In genomic region chr3:50321844-50322385, GRCh38 we compare ENCODE assay signal across 7 cellular contexts. TPM values are rescaled to one million over a fixed set of nuclear protein-coding genes. Genes with fewer than 3 reads are reported as not detected.
DNase-seq lines count a peak whose midpoint lies in the region; ATAC-seq and TF ChIP-seq lines count a peak whose summit lies in the region.

No MANE protein-coding gene starts in this region.

- peak overlapping the region; percentile 85 for H3K4me3 Mint-ChIP-seq in natural killer cell

- H3K4me1 Mint-ChIP-seq in natural killer cell, result peaks cover 13 to 45% of the 10 kb centered on the region in 2 donors

- peak overlapping the region; percentile 78 for H3K4me3 ChIP-seq in Loucy (ENCODE audit: low read length, poor library complexity, severe bottlenecking)
- H3K4me3 ChIP-seq in ectodermal cell (ENCODE audit: insufficient read depth, low read depth, low read length), result peak overlapping the region; percentile 89

- peak overlapping the region; percentile 77 for H3K9ac ChIP-seq in Loucy (ENCODE audit: low read depth, low read length, poor library complexity, severe bottlenecking)

- no peaks in the 10 kb centered on the region for H3K36me3 ChIP-seq in Loucy (ENCODE audit: insufficient read depth, low read length)
- H3K36me3 ChIP-seq in ectodermal cell (ENCODE audit: control insufficient read depth, insufficient read depth, low read length), result peaks cover 24% of the 10 kb centered on the region

- peaks cover 38% of the 10 kb centered on the region for H3K4me1 ChIP-seq in Loucy (ENCODE audit: insufficient read depth, low read length, poor library complexity, severe bottlenecking)
- H3K4me1 ChIP-seq in ectodermal cell (ENCODE audit: control insufficient read depth, insufficient read depth, low read length), result peaks cover 30% of the 10 kb centered on the region

- no peaks in the 10 kb centered on the region for H3F3A ChIP-seq in Loucy (ENCODE audit: low read depth)

- H2AFZ ChIP-seq in Loucy (ENCODE audit: low read length), result peak overlapping the region; percentile 98; the same call in 1 of the 2 replicates

- no peaks in the 10 kb centered on the region for H3K27me3 Mint-ChIP-seq in natural killer cell (ENCODE audit: low read depth in 2 of 2)

- H3K9me2 ChIP-seq in Loucy (replicated peaks; ENCODE audit: low read depth, low read length), result no peaks in the 10 kb centered on the region

- no peaks in the 10 kb centered on the region for H3K9me3 ChIP-seq in Loucy (ENCODE audit: insufficient read depth, low read depth, low read length)
- H3K9me3 ChIP-seq in ectodermal cell (ENCODE audit: control insufficient read depth, low read length), result no peaks in the 10 kb centered on the region

- H4K20me1 ChIP-seq in Loucy (ENCODE audit: insufficient read depth, low read length, poor library complexity, severe bottlenecking), result peaks cover 16% of the 10 kb centered on the region

- ATAC-seq in GM18907 (IDR thresholded peaks at IDR 0.05; ENCODE audit: unreplicated experiment), result peak; percentile 6
- ATAC-seq in natural killer cell, result no peak

- H3K27ac ChIP-seq in ectodermal cell (ENCODE audit: insufficient read depth, low read depth, low read length, poor library complexity, severe bottlenecking), result peak overlapping the region; percentile 99

- H3K4me2 ChIP-seq in Loucy (ENCODE audit: low read depth, low read length, poor library complexity, severe bottlenecking), result peak overlapping the region; percentile 95

- peak overlapping the region; percentile 74 to 87 for H3K27ac Mint-ChIP-seq in natural killer cell

- H3K9me3 Mint-ChIP-seq in natural killer cell, result no peaks in the 10 kb centered on the region

- no peak for DNase-seq in natural killer cell
- no peak for DNase-seq in OCI-M2 (lab: John Stamatoyannopoulos, UW; ENCODE audit: unreplicated experiment)
- no peak for DNase-seq in inferior parietal cortex (ENCODE audit: extremely low spot score)
- no peak for DNase-seq in SIG-M5 treated with dmso at 0.1 percent for 504 hours (lab: John Stamatoyannopoulos, UW; ENCODE audit: unreplicated experiment)

- intact Hi-C loops in natural killer cell (cut with micrococcal nuclease), result loop anchor here (2.0 kb wide), 1 partner anchor 15 kb away; no protein-coding TSS in a partner anchor

- no peaks in the 10 kb centered on the region for H3K36me3 Mint-ChIP-seq in natural killer cell

- no peaks in the 10 kb centered on the region for H3K27me3 ChIP-seq in Loucy (ENCODE audit: insufficient read depth, low read length, poor library complexity, severe bottlenecking)
- no peaks in the 10 kb centered on the region for H3K27me3 ChIP-seq in ectodermal cell (ENCODE audit: control insufficient read depth, insufficient read depth, low read length, poor library complexity, severe bottlenecking)

- peaks cover 37% of the 10 kb centered on the region for H3K79me2 ChIP-seq in Loucy (ENCODE audit: insufficient read depth, low read length)

- 3% methylated on average over 28 of the region's 28 CpGs for WGBS in ectodermal cell, 2 experiments

- peak; percentile 58 for TF ChIP-seq CTCF in Loucy (conservative IDR thresholded peaks at IDR 0.05; ENCODE audit: low read length)
- peak; percentile 46 for TF ChIP-seq CTCF in natural killer cell (IDR thresholded peaks at IDR 0.05)

RNA-seq across cellular contexts. Expression of gene HYAL2, which starts 0.6 kb away (rescaled TPM):
- 75.5 TPM for polyA plus RNA-seq in ectodermal cell (2013, experiment 1 of 4)
- polyA plus RNA-seq in ectodermal cell (2013, experiment 2 of 4), result 76.5 TPM
- polyA plus RNA-seq in ectodermal cell (2013, experiment 3 of 4), result 61.6 TPM
- polyA plus RNA-seq in ectodermal cell (2013, experiment 4 of 4), result 67.6 TPM
- 1 to 10 TPM; 1.2 to 3.7 (median 3.1) TPM for total RNA-seq in natural killer cell

RNA-seq across cellular contexts. Expression of gene TUSC2, which starts 6.1 kb away (rescaled TPM):
- polyA plus RNA-seq in ectodermal cell (2013, experiment 1 of 4), result 27.6 TPM
- polyA plus RNA-seq in ectodermal cell (2013, experiment 2 of 4), result 27.9 TPM
- polyA plus RNA-seq in ectodermal cell (2013, experiment 3 of 4), result 22.8 TPM
- polyA plus RNA-seq in ectodermal cell (2013, experiment 4 of 4), result 27.6 TPM
- total RNA-seq in natural killer cell, result 10 to 100 TPM; 18.4 to 23.4 (median 21.3) TPM

RNA-seq across cellular contexts. Expression of gene HYAL1, which starts 18.5 kb away (rescaled TPM):
- 1.5 TPM for polyA plus RNA-seq in ectodermal cell (2013, experiment 1 of 4)
- 2.1 TPM for polyA plus RNA-seq in ectodermal cell (2013, experiment 2 of 4)
- polyA plus RNA-seq in ectodermal cell (2013, experiment 3 of 4), result 1.2 TPM
- 1.1 TPM for polyA plus RNA-seq in ectodermal cell (2013, experiment 4 of 4)
- 1 to 10 TPM in 1 of 3 donors, under 1 TPM in 1, not detected in 1; 0.82 to 1.2 TPM for total RNA-seq in natural killer cell

RNA-seq across cellular contexts. Expression of gene RASSF1, which starts 18.7 kb away (rescaled TPM):
- 15.4 TPM for polyA plus RNA-seq in ectodermal cell (2013, experiment 1 of 4)
- 12.1 TPM for polyA plus RNA-seq in ectodermal cell (2013, experiment 2 of 4)
- polyA plus RNA-seq in ectodermal cell (2013, experiment 3 of 4), result 12.7 TPM
- polyA plus RNA-seq in ectodermal cell (2013, experiment 4 of 4), result 12.2 TPM
- 100 to 1,000 TPM; 298 to 329 (median 305) TPM for total RNA-seq in natural killer cell

RNA-seq across cellular contexts. Expression of gene HYAL3, which starts 22.7 kb away (rescaled TPM):
- polyA plus RNA-seq in ectodermal cell (2013, experiment 1 of 4), result 4.8 TPM
- polyA plus RNA-seq in ectodermal cell (2013, experiment 2 of 4), result 4.2 TPM
- 4.1 TPM for polyA plus RNA-seq in ectodermal cell (2013, experiment 3 of 4)
- polyA plus RNA-seq in ectodermal cell (2013, experiment 4 of 4), result 3.0 TPM
- 1 to 10 TPM in 2 of 3 donors, under 1 TPM in 1; 0.93 to 2.0 (median 1.2) TPM for total RNA-seq in natural killer cell
